ENCODE assay signal across 1 cellular context in the genomic region with DNA sequence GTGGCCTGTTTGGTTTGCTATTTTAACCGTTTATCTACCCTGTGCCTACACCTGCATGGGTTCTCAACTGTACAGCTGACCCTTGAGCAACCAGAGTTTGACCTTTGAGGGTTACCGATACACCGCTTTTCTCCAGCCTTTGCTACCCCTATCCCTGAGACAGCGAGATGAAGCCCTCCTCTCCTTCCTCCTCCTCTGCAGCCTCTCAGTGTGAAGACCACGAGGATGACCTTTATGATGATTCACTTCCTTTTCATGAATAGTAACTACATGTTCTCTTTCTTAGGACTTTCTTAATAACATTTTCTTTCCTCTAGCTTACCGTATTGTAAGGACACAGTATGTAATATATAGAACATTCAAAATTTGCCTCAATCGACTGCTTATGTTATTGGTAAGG.
A peak's percentile ranks its signal among the peaks of the same experiment; 100 is the strongest.
TF ChIP-seq lines count a peak whose summit lies in the region.

No MANE protein-coding gene starts in this region.

TF ChIP-seq in K562, 482 proteins besides CTCF, POLR2A, EP300 and RAD21 (continued from another document and continues in another):
- TF ChIP-seq, protein P1, sequence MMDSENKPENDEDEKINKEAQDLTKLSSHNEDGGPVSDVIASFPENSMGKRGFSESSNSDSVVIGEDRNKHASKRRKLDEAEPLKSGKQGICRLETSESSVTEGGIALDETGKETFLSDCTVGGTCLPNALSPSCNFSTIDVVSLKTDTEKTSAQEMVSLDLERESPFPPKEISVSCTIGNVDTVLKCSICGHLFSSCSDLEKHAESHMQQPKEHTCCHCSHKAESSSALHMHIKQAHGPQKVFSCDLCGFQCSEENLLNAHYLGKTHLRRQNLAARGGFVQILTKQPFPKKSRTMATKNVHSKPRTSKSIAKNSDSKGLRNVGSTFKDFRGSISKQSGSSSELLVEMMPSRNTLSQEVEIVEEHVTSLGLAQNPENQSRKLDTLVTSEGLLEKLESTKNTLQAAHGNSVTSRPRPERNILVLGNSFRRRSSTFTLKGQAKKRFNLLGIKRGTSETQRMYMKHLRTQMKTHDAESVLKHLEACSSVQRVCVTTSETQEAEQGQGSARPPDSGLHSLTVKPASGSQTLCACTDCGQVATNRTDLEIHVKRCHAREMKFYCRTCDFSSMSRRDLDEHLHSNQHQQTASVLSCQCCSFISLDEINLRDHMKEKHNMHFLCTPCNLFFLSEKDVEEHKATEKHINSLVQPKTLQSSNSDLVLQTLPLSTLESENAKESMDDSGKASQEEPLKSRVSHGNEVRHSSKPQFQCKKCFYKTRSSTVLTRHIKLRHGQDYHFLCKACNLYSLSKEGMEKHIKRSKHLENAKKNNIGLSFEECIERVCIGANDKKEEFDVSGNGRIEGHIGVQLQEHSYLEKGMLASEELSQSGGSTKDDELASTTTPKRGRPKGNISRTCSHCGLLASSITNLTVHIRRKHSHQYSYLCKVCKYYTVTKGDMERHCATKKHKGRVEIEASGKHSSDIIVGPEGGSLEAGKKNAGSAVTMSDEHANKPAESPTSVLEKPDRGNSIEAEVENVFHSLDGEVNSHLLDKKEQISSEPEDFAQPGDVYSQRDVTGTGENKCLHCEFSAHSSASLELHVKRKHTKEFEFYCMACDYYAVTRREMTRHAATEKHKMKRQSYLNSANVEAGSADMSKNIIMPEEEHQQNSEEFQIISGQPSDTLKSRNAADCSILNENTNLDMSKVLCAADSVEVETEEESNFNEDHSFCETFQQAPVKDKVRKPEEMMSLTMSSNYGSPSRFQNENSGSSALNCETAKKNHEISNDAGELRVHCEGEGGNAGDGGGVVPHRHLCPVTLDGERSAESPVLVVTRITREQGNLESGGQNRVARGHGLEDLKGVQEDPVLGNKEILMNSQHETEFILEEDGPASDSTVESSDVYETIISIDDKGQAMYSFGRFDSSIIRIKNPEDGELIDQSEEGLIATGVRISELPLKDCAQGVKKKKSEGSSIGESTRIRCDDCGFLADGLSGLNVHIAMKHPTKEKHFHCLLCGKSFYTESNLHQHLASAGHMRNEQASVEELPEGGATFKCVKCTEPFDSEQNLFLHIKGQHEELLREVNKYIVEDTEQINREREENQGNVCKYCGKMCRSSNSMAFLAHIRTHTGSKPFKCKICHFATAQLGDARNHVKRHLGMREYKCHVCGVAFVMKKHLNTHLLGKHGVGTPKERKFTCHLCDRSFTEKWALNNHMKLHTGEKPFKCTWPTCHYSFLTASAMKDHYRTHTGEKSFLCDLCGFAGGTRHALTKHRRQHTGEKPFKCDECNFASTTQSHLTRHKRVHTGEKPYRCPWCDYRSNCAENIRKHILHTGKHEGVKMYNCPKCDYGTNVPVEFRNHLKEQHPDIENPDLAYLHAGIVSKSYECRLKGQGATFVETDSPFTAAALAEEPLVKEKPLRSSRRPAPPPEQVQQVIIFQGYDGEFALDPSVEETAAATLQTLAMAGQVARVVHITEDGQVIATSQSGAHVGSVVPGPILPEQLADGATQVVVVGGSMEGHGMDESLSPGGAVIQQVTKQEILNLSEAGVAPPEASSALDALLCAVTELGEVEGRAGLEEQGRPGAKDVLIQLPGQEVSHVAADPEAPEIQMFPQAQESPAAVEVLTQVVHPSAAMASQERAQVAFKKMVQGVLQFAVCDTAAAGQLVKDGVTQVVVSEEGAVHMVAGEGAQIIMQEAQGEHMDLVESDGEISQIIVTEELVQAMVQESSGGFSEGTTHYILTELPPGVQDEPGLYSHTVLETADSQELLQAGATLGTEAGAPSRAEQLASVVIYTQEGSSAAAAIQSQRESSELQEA (IDR thresholded peaks at IDR 0.05; ENCODE audit: low read depth), result no peak
- TF ChIP-seq ATF7 (IDR thresholded peaks at IDR 0.05) (no peak), ZNF589 (CRISPR knock-in tag; IDR thresholded peaks at IDR 0.05; ENCODE audit: low read depth) (peak; percentile 58; the same call in 1 of the 2 replicates), CBX1 (IDR thresholded peaks at IDR 0.05; ENCODE audit: low read depth) (no peak), GTF2E2 (tag; IDR thresholded peaks at IDR 0.05) (no peak), ZNF551 (CRISPR knock-in tag; IDR thresholded peaks at IDR 0.05) (no peak), RFX5 (IDR thresholded peaks at IDR 0.05; ENCODE audit: low read depth, low read length) (no peak), KLF1 (tag; IDR thresholded peaks at IDR 0.05) (no peak), EHMT2 (IDR thresholded peaks at IDR 0.05) (no peak), ZBTB17 (CRISPR knock-in tag; IDR thresholded peaks at IDR 0.05) (no peak), BRF1 (IDR thresholded peaks at IDR 0.05; ENCODE audit: borderline replicate concordance, extremely low read depth, insufficient read length) (no peak), SMAD1 (IDR thresholded peaks at IDR 0.05; ENCODE audit: low read depth, low read length, partially characterized antibody) (no peak), ADNP (tag; IDR thresholded peaks at IDR 0.05) (no peak), GABPA (tag; conservative IDR thresholded peaks at IDR 0.05; ENCODE audit: low read depth) (no peak), ZNF347 (CRISPR knock-in tag; IDR thresholded peaks at IDR 0.05; ENCODE audit: low read depth) (no peak)
- TF ChIP-seq, protein P2, sequence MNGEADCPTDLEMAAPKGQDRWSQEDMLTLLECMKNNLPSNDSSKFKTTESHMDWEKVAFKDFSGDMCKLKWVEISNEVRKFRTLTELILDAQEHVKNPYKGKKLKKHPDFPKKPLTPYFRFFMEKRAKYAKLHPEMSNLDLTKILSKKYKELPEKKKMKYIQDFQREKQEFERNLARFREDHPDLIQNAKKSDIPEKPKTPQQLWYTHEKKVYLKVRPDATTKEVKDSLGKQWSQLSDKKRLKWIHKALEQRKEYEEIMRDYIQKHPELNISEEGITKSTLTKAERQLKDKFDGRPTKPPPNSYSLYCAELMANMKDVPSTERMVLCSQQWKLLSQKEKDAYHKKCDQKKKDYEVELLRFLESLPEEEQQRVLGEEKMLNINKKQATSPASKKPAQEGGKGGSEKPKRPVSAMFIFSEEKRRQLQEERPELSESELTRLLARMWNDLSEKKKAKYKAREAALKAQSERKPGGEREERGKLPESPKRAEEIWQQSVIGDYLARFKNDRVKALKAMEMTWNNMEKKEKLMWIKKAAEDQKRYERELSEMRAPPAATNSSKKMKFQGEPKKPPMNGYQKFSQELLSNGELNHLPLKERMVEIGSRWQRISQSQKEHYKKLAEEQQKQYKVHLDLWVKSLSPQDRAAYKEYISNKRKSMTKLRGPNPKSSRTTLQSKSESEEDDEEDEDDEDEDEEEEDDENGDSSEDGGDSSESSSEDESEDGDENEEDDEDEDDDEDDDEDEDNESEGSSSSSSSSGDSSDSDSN (IDR thresholded peaks at IDR 0.05; ENCODE audit: borderline replicate concordance in 1 of 2, low read depth in 2 of 2, low read length in 2 of 2), result no peak
- TF ChIP-seq, protein P3, sequence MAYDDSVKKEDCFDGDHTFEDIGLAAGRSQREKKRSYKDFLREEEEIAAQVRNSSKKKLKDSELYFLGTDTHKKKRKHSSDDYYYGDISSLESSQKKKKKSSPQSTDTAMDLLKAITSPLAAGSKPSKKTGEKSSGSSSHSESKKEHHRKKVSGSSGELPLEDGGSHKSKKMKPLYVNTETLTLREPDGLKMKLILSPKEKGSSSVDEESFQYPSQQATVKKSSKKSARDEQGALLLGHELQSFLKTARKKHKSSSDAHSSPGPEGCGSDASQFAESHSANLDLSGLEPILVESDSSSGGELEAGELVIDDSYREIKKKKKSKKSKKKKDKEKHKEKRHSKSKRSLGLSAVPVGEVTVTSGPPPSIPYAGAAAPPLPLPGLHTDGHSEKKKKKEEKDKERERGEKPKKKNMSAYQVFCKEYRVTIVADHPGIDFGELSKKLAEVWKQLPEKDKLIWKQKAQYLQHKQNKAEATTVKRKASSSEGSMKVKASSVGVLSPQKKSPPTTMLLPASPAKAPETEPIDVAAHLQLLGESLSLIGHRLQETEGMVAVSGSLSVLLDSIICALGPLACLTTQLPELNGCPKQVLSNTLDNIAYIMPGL (CRISPR knock-in tag; IDR thresholded peaks at IDR 0.05), result no peak
- TF ChIP-seq, protein P4, sequence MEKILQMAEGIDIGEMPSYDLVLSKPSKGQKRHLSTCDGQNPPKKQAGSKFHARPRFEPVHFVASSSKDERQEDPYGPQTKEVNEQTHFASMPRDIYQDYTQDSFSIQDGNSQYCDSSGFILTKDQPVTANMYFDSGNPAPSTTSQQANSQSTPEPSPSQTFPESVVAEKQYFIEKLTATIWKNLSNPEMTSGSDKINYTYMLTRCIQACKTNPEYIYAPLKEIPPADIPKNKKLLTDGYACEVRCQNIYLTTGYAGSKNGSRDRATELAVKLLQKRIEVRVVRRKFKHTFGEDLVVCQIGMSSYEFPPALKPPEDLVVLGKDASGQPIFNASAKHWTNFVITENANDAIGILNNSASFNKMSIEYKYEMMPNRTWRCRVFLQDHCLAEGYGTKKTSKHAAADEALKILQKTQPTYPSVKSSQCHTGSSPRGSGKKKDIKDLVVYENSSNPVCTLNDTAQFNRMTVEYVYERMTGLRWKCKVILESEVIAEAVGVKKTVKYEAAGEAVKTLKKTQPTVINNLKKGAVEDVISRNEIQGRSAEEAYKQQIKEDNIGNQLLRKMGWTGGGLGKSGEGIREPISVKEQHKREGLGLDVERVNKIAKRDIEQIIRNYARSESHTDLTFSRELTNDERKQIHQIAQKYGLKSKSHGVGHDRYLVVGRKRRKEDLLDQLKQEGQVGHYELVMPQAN (IDR thresholded peaks at IDR 0.05; ENCODE audit: borderline replicate concordance), result no peak
- TF ChIP-seq, protein P5, sequence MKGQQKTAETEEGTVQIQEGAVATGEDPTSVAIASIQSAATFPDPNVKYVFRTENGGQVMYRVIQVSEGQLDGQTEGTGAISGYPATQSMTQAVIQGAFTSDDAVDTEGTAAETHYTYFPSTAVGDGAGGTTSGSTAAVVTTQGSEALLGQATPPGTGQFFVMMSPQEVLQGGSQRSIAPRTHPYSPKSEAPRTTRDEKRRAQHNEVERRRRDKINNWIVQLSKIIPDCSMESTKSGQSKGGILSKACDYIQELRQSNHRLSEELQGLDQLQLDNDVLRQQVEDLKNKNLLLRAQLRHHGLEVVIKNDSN (CRISPR knock-in tag; IDR thresholded peaks at IDR 0.05), result no peak
- TF ChIP-seq, protein P6, sequence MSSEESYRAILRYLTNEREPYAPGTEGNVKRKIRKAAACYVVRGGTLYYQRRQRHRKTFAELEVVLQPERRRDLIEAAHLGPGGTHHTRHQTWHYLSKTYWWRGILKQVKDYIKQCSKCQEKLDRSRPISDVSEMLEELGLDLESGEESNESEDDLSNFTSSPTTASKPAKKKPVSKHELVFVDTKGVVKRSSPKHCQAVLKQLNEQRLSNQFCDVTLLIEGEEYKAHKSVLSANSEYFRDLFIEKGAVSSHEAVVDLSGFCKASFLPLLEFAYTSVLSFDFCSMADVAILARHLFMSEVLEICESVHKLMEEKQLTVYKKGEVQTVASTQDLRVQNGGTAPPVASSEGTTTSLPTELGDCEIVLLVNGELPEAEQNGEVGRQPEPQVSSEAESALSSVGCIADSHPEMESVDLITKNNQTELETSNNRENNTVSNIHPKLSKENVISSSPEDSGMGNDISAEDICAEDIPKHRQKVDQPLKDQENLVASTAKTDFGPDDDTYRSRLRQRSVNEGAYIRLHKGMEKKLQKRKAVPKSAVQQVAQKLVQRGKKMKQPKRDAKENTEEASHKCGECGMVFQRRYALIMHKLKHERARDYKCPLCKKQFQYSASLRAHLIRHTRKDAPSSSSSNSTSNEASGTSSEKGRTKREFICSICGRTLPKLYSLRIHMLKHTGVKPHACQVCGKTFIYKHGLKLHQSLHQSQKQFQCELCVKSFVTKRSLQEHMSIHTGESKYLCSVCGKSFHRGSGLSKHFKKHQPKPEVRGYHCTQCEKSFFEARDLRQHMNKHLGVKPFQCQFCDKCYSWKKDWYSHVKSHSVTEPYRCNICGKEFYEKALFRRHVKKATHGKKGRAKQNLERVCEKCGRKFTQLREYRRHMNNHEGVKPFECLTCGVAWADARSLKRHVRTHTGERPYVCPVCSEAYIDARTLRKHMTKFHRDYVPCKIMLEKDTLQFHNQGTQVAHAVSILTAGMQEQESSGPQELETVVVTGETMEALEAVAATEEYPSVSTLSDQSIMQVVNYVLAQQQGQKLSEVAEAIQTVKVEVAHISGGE (CRISPR knock-in tag; IDR thresholded peaks at IDR 0.05), result no peak
- TF ChIP-seq, protein P7, sequence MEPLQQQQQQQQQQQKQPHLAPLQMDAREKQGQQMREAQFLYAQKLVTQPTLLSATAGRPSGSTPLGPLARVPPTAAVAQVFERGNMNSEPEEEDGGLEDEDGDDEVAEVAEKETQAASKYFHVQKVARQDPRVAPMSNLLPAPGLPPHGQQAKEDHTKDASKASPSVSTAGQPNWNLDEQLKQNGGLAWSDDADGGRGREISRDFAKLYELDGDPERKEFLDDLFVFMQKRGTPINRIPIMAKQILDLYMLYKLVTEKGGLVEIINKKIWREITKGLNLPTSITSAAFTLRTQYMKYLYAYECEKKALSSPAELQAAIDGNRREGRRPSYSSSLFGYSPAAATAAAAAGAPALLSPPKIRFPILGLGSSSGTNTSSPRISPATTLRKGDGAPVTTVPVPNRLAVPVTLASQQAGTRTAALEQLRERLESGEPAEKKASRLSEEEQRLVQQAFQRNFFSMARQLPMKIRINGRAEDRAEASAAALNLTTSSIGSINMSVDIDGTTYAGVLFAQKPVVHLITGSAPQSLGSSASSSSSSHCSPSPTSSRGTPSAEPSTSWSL (CRISPR knock-in tag; IDR thresholded peaks at IDR 0.05; ENCODE audit: borderline replicate concordance), result no peak
- TF ChIP-seq, protein P8, sequence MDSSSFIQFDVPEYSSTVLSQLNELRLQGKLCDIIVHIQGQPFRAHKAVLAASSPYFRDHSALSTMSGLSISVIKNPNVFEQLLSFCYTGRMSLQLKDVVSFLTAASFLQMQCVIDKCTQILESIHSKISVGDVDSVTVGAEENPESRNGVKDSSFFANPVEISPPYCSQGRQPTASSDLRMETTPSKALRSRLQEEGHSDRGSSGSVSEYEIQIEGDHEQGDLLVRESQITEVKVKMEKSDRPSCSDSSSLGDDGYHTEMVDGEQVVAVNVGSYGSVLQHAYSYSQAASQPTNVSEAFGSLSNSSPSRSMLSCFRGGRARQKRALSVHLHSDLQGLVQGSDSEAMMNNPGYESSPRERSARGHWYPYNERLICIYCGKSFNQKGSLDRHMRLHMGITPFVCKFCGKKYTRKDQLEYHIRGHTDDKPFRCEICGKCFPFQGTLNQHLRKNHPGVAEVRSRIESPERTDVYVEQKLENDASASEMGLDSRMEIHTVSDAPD (CRISPR knock-in tag; IDR thresholded peaks at IDR 0.05), result no peak
